Comparison of ENCODE assay signal across 21 cellular contexts in the genomic region with DNA sequence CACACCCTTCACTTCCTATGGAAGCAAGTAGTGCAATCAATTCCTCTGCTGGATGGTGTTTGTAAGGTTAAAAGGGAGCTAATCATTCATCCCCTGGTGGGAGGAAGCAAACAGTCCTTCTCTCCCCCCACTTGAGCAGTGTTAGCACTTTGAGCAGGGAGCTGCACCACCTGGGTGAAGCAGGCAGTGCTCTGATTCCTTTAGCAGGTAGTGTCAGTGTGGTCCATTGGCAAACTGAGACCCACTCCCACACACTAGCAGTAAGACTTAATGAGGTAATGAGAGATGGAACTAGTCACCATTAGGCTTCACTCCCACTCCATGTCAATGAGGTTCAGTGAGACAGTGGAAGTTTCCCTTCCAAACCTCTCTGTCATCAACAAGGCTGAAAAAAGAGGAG.
A peak's percentile ranks its signal among the peaks of the same experiment; 100 is the strongest.
DNase-seq lines count a peak whose midpoint lies in the region; ATAC-seq, FAIRE-seq and TF ChIP-seq lines count a peak whose summit lies in the region.
"Had no signal": no experiment of that assay in that cellular context is flagged by ENCODE, and none has a peak within 500 bp of the region (broad histone marks: within the 10 kb centered on the region; RNA-seq: fewer than 3 reads in every experiment).

No MANE protein-coding gene starts in this region.

- H2BK12ac ChIP-seq in H9 (ENCODE audit: insufficient read length, low read depth, low read length), result no peak overlapping the region
- H2BK12ac ChIP-seq in H1 (ENCODE audit: low read depth, low read length), result no peak overlapping the region

- H3K79me2 ChIP-seq in H9 (ENCODE audit: insufficient read depth, low read length) (no peaks in the 10 kb centered on the region), H1 (ENCODE audit: control insufficient read depth in 1 of 2, insufficient read depth in 2 of 2, low read length in 2 of 2) (no peaks in the 10 kb centered on the region), mesendoderm (ENCODE audit: control insufficient read depth, insufficient read depth, low read length) (no peaks in the 10 kb centered on the region)

- H2BK15ac ChIP-seq in H9 (ENCODE audit: low read depth, low read length) (no peak overlapping the region), H1 (ENCODE audit: low read length) (no peak overlapping the region), mesendoderm (replicated peaks; ENCODE audit: low read depth) (no peak overlapping the region)

- no peaks in the 10 kb centered on the region for H4K20me1 ChIP-seq in H9 (ENCODE audit: control insufficient read depth, insufficient read depth, insufficient read length)
- no peaks in the 10 kb centered on the region for H4K20me1 ChIP-seq in H1 (replicated peaks in 1 of 2; ENCODE audit: control insufficient read depth in 1 of 2, insufficient read depth in 2 of 2, low read length in 2 of 2)

- H2BK5ac ChIP-seq in H9 (ENCODE audit: insufficient read length, low read length) (no peak overlapping the region), H1 (ENCODE audit: low read depth, low read length) (no peak overlapping the region), mesendoderm (ENCODE audit: low read length) (no peak overlapping the region)

- TF ChIP-seq RAD21 in H1 (IDR thresholded peaks at IDR 0.05 in 1 of 2, conservative IDR thresholded peaks at IDR 0.05 in 1 of 2; ENCODE audit: low read depth in 2 of 2, low read length in 2 of 2), result no peak

- H3K4me3 ChIP-seq in H1 (ENCODE audit: extremely low read depth in 1 of 4, insufficient read depth in 2 of 4, low read depth in 3 of 4, low read length in 4 of 4), result no peak overlapping the region
- no peak overlapping the region for H3K4me3 ChIP-seq in mesendoderm (ENCODE audit: low read length)
- H3K4me3 ChIP-seq in upper lobe of right lung, result no peak overlapping the region
- H3K4me3 ChIP-seq in testis, result no peak overlapping the region
- H3K4me3 ChIP-seq: A549, GM23248 had no signal

- H3K14ac ChIP-seq in H9 (ENCODE audit: insufficient read depth, low read length) (no peak overlapping the region), H1 (ENCODE audit: insufficient read length) (no peak overlapping the region)

- no peaks in the 10 kb centered on the region for H3K23me2 ChIP-seq in H9 (ENCODE audit: insufficient read length, low read depth, low read length, poor library complexity, severe bottlenecking)
- H3K23me2 ChIP-seq in H1 (ENCODE audit: low read depth, low read length), result no peaks in the 10 kb centered on the region

- H2BK120ac ChIP-seq in H9 (ENCODE audit: low read depth, low read length, poor library complexity, severe bottlenecking) (no peak overlapping the region), H1 (replicated peaks; ENCODE audit: low read depth, low read length) (no peak overlapping the region), mesendoderm (ENCODE audit: low read depth, low read length) (no peak overlapping the region)

- H3K18ac ChIP-seq in H9 (ENCODE audit: insufficient read length, low read depth, low read length) (no peak overlapping the region), H1 (ENCODE audit: extremely low read depth, low read length) (no peak overlapping the region), mesendoderm (ENCODE audit: low read length) (no peak overlapping the region)

- DNase-seq in H9 (no peak), H1 (ENCODE audit: low read depth in 1 of 2, low spot score in 2 of 2) (no peak), mesendoderm (peak; percentile 11), upper lobe of right lung (no peak), NCI-H345 (lab: John Stamatoyannopoulos, UW) (no peak), testis (no peak)
- DNase-seq: 8988T; ACHN; C1 segment of cervical spinal cord; Calu3; CD4-positive, alpha-beta memory T cell; COR-L47; DMS53; DMS79 treated with DMSO at 0.1 percent for 48 hours; GF-D8; GM23248; HCEC 1CT had no signal

- peaks cover 4 to 7% (median 4%) of the 10 kb centered on the region in 3 experiments; a peak in 6 of 7 replicates for H3K36me3 Mint-ChIP-seq in H9 (ENCODE audit: insufficient read depth in 1 of 3, low read depth in 3 of 3)
- H3K36me3 Mint-ChIP-seq: CD4-positive, alpha-beta memory T cell had no signal

- no peak for TF ChIP-seq CTCF in H9 (conservative IDR thresholded peaks at IDR 0.05)
- no peak for TF ChIP-seq CTCF in H1 (IDR thresholded peaks at IDR 0.05; ENCODE audit: control extremely low read depth in 1 of 3, insufficient read depth in 1 of 3, low read depth in 1 of 3, low read length in 3 of 3)
- TF ChIP-seq CTCF in upper lobe of right lung (IDR thresholded peaks at IDR 0.05), result no peak
- TF ChIP-seq CTCF in testis (IDR thresholded peaks at IDR 0.05), result no peak

- H4K8ac ChIP-seq in H9 (replicated peaks; ENCODE audit: insufficient read length, low read depth, low read length) (no peak overlapping the region), H1 (ENCODE audit: extremely low read depth, insufficient read depth, low read length) (no peak overlapping the region), mesendoderm (ENCODE audit: low read depth, low read length) (no peak overlapping the region)

- TF ChIP-seq POLR2A in H1 (IDR thresholded peaks at IDR 0.05; ENCODE audit: control extremely low read depth in 1 of 2, low read depth in 2 of 2, low read length in 2 of 2), result no peak
- no peak for TF ChIP-seq POLR2A in testis (IDR thresholded peaks at IDR 0.05)

- CTCF ChIA-PET in H1 (lab: Charles Lee; ENCODE audit: partially characterized antibody), result interaction anchor here (1.1 kb wide), 1 partner anchor 8 kb away, joined by 4 read pairs; no protein-coding TSS in a partner anchor

- H3K56ac ChIP-seq in H9 (ENCODE audit: insufficient read length, low read depth, low read length), result no peak overlapping the region
- H3K56ac ChIP-seq in H1 (replicated peaks; ENCODE audit: insufficient read length, low read depth, low read length), result no peak overlapping the region
- peak overlapping the region; percentile 3 for H3K56ac ChIP-seq in mesendoderm (ENCODE audit: low read length)

- no peak overlapping the region for H3K4me2 ChIP-seq in H9 (ENCODE audit: insufficient read depth, insufficient read length, low read length)
- H3K4me2 ChIP-seq in H1 (ENCODE audit: insufficient read depth in 1 of 2, low read depth in 2 of 2, low read length in 2 of 2), result no peak overlapping the region
- no peak overlapping the region for H3K4me2 ChIP-seq in mesendoderm (ENCODE audit: low read length)
- H3K4me2 ChIP-seq: A549 had no signal

- intact Hi-C loops in upper lobe of right lung (cut with DNase I), result no loop called here
- intact Hi-C loops in testis (cut with DNase I; ENCODE audit: low total_unique reads), result no loop called here

- H3K4me1 ChIP-seq in H9 (ENCODE audit: insufficient read depth, low read length) (no peaks in the 10 kb centered on the region; the same call in 1 of the 2 replicates), H1 (replicated peaks in 1 of 4; ENCODE audit: control insufficient read depth in 3 of 4, insufficient read depth in 4 of 4, low read length in 3 of 4) (peaks cover 0 to 2% (median 0%) of the 10 kb centered on the region in 4 experiments; a peak in 1 of 7 replicates), mesendoderm (ENCODE audit: control insufficient read depth, low read depth, low read length) (no peaks in the 10 kb centered on the region), upper lobe of right lung (no peaks in the 10 kb centered on the region), testis (no peaks in the 10 kb centered on the region)
- H3K4me1 ChIP-seq: A549 had no signal

- H3K4me3 Mint-ChIP-seq in H9, result no peak overlapping the region
- H3K4me3 Mint-ChIP-seq: CD4-positive, alpha-beta memory T cell had no signal

- H3K4me1 Mint-ChIP-seq in H9, result peaks cover 6 to 7% of the 10 kb centered on the region in 2 experiments
- H3K4me1 Mint-ChIP-seq: CD4-positive, alpha-beta memory T cell had no signal

- H3T11ph ChIP-seq in H9 (ENCODE audit: low read length), result no peak overlapping the region

- H4K91ac ChIP-seq in H9 (ENCODE audit: insufficient read length, low read depth, low read length), result no peak overlapping the region
- H4K91ac ChIP-seq in H1 (replicated peaks; ENCODE audit: insufficient read length, low read length), result no peak overlapping the region

- no peaks in the 10 kb centered on the region for H3K27me3 Mint-ChIP-seq in H9 (ENCODE audit: low read depth)
- H3K27me3 Mint-ChIP-seq: CD4-positive, alpha-beta memory T cell had no signal

- H3K4ac ChIP-seq in H9 (ENCODE audit: low read depth, low read length), result no peak overlapping the region
- no peak overlapping the region for H3K4ac ChIP-seq in H1 (replicated peaks; ENCODE audit: insufficient read length, low read depth, low read length)
- no peak overlapping the region for H3K4ac ChIP-seq in mesendoderm (ENCODE audit: low read depth, low read length)

- H2BK20ac ChIP-seq in H9 (ENCODE audit: low read depth, low read length, poor library complexity, severe bottlenecking) (no peak overlapping the region), H1 (ENCODE audit: low read length) (no peak overlapping the region)

- H3K23ac ChIP-seq in H9 (ENCODE audit: insufficient read length, low read depth, low read length) (no peak overlapping the region), H1 (ENCODE audit: insufficient read length) (no peak overlapping the region), mesendoderm (ENCODE audit: low read length) (no peak overlapping the region)

- no peak for FAIRE-seq in H1 (lab: Jason Lieb, UNC)
- FAIRE-seq: A549, GM12891, GM18507 had no signal

- no peak for TF ChIP-seq EP300 in H1 (IDR thresholded peaks at IDR 0.05; ENCODE audit: borderline replicate concordance in 1 of 2, low read depth in 2 of 2, low read length in 2 of 2)

- peak; percentile 25 for ATAC-seq in upper lobe of right lung
- ATAC-seq in GM21381 (IDR thresholded peaks at IDR 0.05; ENCODE audit: unreplicated experiment), result no peak
- ATAC-seq: A549 had no signal

- POLR2A ChIA-PET in H1 (lab: Charles Lee; ENCODE audit: partially characterized antibody), result no interaction called here

- no peak overlapping the region for H3K9ac ChIP-seq in H9 (ENCODE audit: extremely low read depth, insufficient read length, low read length)
- H3K9ac ChIP-seq in H1 (replicated peaks in 1 of 4; ENCODE audit: extremely low read depth in 1 of 4, low read depth in 3 of 4, low read length in 3 of 4), result no peak overlapping the region
- H3K9ac ChIP-seq in mesendoderm (ENCODE audit: low read length), result no peak overlapping the region
- H3K9ac ChIP-seq: GM23248 had no signal

- no peak overlapping the region for H3K27ac ChIP-seq in H9 (ENCODE audit: insufficient read length, low read depth, low read length)
- no peak overlapping the region; the same call in 1 of the 2 replicates for H3K27ac ChIP-seq in H1 (ENCODE audit: low read depth, low read length)
- H3K27ac ChIP-seq in mesendoderm (ENCODE audit: low read depth, low read length), result no peak overlapping the region
- H3K27ac ChIP-seq in upper lobe of right lung, result no peak overlapping the region
- H3K27ac ChIP-seq in testis, result no peak overlapping the region
- H3K27ac ChIP-seq: A549, GM23248 had no signal

- H4K5ac ChIP-seq in H9 (ENCODE audit: insufficient read length, low read depth, low read length) (no peak overlapping the region), H1 (ENCODE audit: insufficient read length, low read depth, low read length) (no peak overlapping the region), mesendoderm (ENCODE audit: low read length) (no peak overlapping the region)

- H3K27ac Mint-ChIP-seq in H9, result peak overlapping the region in 2 of 3 experiments; percentile 10 to 69; a peak in 3 of 7 replicates
- H3K27ac Mint-ChIP-seq: CD4-positive, alpha-beta memory T cell had no signal

- peaks cover 4 to 6% of the 10 kb centered on the region in 2 experiments for H3K9me3 Mint-ChIP-seq in H9

- no peaks in the 10 kb centered on the region for H3K27me3 ChIP-seq in H9 (ENCODE audit: insufficient read depth, low read length)
- no peaks in the 10 kb centered on the region for H3K27me3 ChIP-seq in H1 (replicated peaks in 1 of 4; ENCODE audit: control insufficient read depth in 3 of 4, extremely low read depth in 1 of 4, insufficient read depth in 3 of 4, low read length in 3 of 4)
- H3K27me3 ChIP-seq in mesendoderm (ENCODE audit: insufficient read depth, low read length, poor library complexity), result no peaks in the 10 kb centered on the region
- no peaks in the 10 kb centered on the region for H3K27me3 ChIP-seq in upper lobe of right lung
- no peaks in the 10 kb centered on the region for H3K27me3 ChIP-seq in testis

- no peak overlapping the region for H2AK5ac ChIP-seq in H9 (ENCODE audit: insufficient read length, low read length)
- no peak overlapping the region for H2AK5ac ChIP-seq in H1 (ENCODE audit: low read depth, low read length)
- no peak overlapping the region for H2AK5ac ChIP-seq in mesendoderm (ENCODE audit: low read length)

- no peaks in the 10 kb centered on the region for H3K9me3 ChIP-seq in H9 (ENCODE audit: control insufficient read depth, low read depth, low read length)
- no peaks in the 10 kb centered on the region for H3K9me3 ChIP-seq in H1 (ENCODE audit: insufficient read depth in 2 of 2, low read depth in 1 of 2, low read length in 1 of 2)
- H3K9me3 ChIP-seq in upper lobe of right lung, result no peaks in the 10 kb centered on the region
- no peaks in the 10 kb centered on the region for H3K9me3 ChIP-seq in testis
- H3K9me3 ChIP-seq: A549 had no signal

- no peaks in the 10 kb centered on the region for H3K79me1 ChIP-seq in H9 (ENCODE audit: insufficient read depth, low read depth, low read length, poor library complexity, severe bottlenecking)
- no peaks in the 10 kb centered on the region for H3K79me1 ChIP-seq in H1 (ENCODE audit: low read depth, low read length)
- no peaks in the 10 kb centered on the region for H3K79me1 ChIP-seq in mesendoderm (ENCODE audit: low read length)

- H3K36me3 ChIP-seq in H1 (ENCODE audit: control insufficient read depth in 2 of 4, insufficient read depth in 4 of 4, low read length in 3 of 4) (no peaks in the 10 kb centered on the region), mesendoderm (ENCODE audit: control insufficient read depth, insufficient read depth, low read length) (no peaks in the 10 kb centered on the region), upper lobe of right lung (no peaks in the 10 kb centered on the region), testis (ENCODE audit: low read depth, missing control alignments) (no peaks in the 10 kb centered on the region)

- H2AFZ ChIP-seq in H9 (ENCODE audit: low read length) (no peak overlapping the region), H1 (ENCODE audit: low read length) (peak overlapping the region; percentile 98)
- H2AFZ ChIP-seq: GM23248 had no signal
